ENCODE assay signal across 3 cellular contexts in genomic region chr12:119598159-119598558, GRCh38.
TF ChIP-seq lines count a peak whose summit lies in the region.

No MANE protein-coding gene starts in this region.

TF ChIP-seq in HepG2, 621 proteins besides CTCF, POLR2A, EP300 and RAD21:
- no peak for TF ChIP-seq ZNF354B (CRISPR knock-in tag; IDR thresholded peaks at IDR 0.05)
- TF ChIP-seq ZNF781 (CRISPR knock-in tag; IDR thresholded peaks at IDR 0.05; ENCODE audit: borderline replicate concordance, not compliant biosample characterization): no peak
- TF ChIP-seq ATF7 (IDR thresholded peaks at IDR 0.05): peak; percentile 88
- no peak for TF ChIP-seq ATF7 (CRISPR knock-in tag; IDR thresholded peaks at IDR 0.05)
- TF ChIP-seq CREB1 (IDR thresholded peaks at IDR 0.05): peak; percentile 44; the same call in 1 of the 2 replicates
- no peak for TF ChIP-seq CREB1 (CRISPR knock-in tag; IDR thresholded peaks at IDR 0.05)

TF ChIP-seq in HEK293, 187 proteins besides CTCF, POLR2A, EP300 and RAD21:
- TF ChIP-seq ATF2 (tag by site-specific recombination; IDR thresholded peaks at IDR 0.05; ENCODE audit: low read depth) (peak; percentile 67), ZNF830 (tag by site-specific recombination; IDR thresholded peaks at IDR 0.05; ENCODE audit: low read depth) (no peak)

TF ChIP-seq in endothelial cell of umbilical vein, 7 proteins besides CTCF, POLR2A, EP300 and RAD21:
- TF ChIP-seq GATA2 (IDR thresholded peaks at IDR 0.05; ENCODE audit: insufficient read depth, insufficient read length, low read depth, low read length) (no peak), POLR2AphosphoS5 (IDR thresholded peaks at IDR 0.05; ENCODE audit: insufficient read depth, low read depth, low read length) (no peak), MAX (IDR thresholded peaks at IDR 0.05; ENCODE audit: insufficient read depth, insufficient read length) (no peak), JUN (IDR thresholded peaks at IDR 0.05; ENCODE audit: borderline replicate concordance, insufficient read depth, insufficient read length, low read depth) (peak; percentile 26), FOS (IDR thresholded peaks at IDR 0.05; ENCODE audit: borderline replicate concordance, insufficient read depth, low read length) (no peak), EZH2 (IDR thresholded peaks at IDR 0.05; ENCODE audit: borderline replicate concordance, low read depth, low read length, severe bottlenecking) (no peak), MYC (IDR thresholded peaks at IDR 0.05; ENCODE audit: low read depth, low read length) (no peak)
